1 cellular context compared by ENCODE assay signal in genomic region chr12:19014243-19014642, GRCh38.
TF ChIP-seq lines count a peak whose summit lies in the region.

No MANE protein-coding gene starts in this region.

TF ChIP-seq in IMR-90, 13 proteins besides CTCF, POLR2A, EP300 and RAD21 (continued from another document):
- no peak for TF ChIP-seq ELK1 (IDR thresholded peaks at IDR 0.05; ENCODE audit: borderline replicate concordance, low read depth, low read length)
- TF ChIP-seq MXI1 (IDR thresholded peaks at IDR 0.05; ENCODE audit: borderline replicate concordance, low read depth, low read length): no peak
- TF ChIP-seq RFX5 (IDR thresholded peaks at IDR 0.05; ENCODE audit: low read depth, low read length): no peak
- TF ChIP-seq CHD1 (IDR thresholded peaks at IDR 0.05; ENCODE audit: low read depth, low read length): no peak
- TF ChIP-seq, protein P1, sequence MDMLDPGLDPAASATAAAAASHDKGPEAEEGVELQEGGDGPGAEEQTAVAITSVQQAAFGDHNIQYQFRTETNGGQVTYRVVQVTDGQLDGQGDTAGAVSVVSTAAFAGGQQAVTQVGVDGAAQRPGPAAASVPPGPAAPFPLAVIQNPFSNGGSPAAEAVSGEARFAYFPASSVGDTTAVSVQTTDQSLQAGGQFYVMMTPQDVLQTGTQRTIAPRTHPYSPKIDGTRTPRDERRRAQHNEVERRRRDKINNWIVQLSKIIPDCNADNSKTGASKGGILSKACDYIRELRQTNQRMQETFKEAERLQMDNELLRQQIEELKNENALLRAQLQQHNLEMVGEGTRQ (IDR thresholded peaks at IDR 0.05; ENCODE audit: low read depth, low read length): no peak
- TF ChIP-seq MAFK (IDR thresholded peaks at IDR 0.05; ENCODE audit: low read depth, low read length): no peak
- no peak for TF ChIP-seq BHLHE40 (IDR thresholded peaks at IDR 0.05; ENCODE audit: low read depth, low read length)
- no peak for TF ChIP-seq MAZ (IDR thresholded peaks at IDR 0.05; ENCODE audit: borderline replicate concordance, low read depth, low read length)
TF ChIP-seq in IMR-90: peak in this region for 0.
